13 cellular contexts compared by ENCODE assay signal in the genomic region with DNA sequence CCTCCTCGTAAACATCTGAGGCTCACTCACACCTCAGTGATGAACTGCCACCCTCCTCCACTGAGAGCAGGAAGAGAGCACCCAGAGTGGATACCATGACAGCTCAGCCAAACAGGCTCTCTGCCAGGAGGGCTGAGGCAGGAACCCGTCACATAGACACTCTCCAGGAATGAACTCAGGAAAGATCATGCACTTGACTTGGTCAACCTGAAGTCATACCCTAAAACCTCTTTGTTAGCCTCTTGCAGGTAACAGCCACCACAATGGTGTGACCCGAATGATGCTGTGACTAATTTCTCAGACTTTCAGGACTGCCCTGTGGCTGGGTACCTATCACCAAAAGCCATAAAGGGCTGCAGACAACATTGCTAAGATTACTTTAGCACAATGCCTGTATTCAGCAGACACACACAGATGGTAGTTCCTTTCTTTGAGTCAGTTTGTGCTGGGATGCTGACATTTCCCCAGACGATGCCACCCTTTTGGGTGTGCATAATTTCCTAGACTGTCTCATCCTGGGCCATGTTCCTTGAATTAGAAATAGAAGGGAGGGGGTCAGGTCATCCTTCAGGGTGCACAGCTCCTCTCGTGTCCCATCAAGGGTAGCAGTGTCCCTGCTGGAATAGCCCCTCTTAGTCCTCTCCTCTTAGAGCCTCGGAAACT. TPM values are rescaled to one million over a fixed set of nuclear protein-coding genes. Genes with fewer than 3 reads are reported as not detected.
DNase-seq lines count a peak whose midpoint lies in the region; ATAC-seq and TF ChIP-seq lines count a peak whose summit lies in the region.
"Had no signal": no experiment of that assay in that cellular context is flagged by ENCODE, and none has a peak within 500 bp of the region (broad histone marks: within the 10 kb centered on the region; RNA-seq: fewer than 3 reads in every experiment).

No MANE protein-coding gene starts in this region.

- DNase-seq in A172 (ENCODE audit: low spot score) = peak; percentile 57
- DNase-seq in fibroblast of mammary gland (ENCODE audit: low read depth) = peak; percentile 10
- DNase-seq in DMS53 treated with DMSO at 0.1 percent for 48 hours (lab: John Stamatoyannopoulos, UW; ENCODE audit: unreplicated experiment) = no peak
- DNase-seq in NCI-H446 (lab: John Stamatoyannopoulos, UW) = no peak
- DNase-seq in NCI-H1092 treated with DMSO at 0.1 percent for 48 hours (lab: John Stamatoyannopoulos, UW) = no peak
- DNase-seq in NCI-H2107 treated with DMSO at 0.1 percent for 48 hours (lab: John Stamatoyannopoulos, UW; ENCODE audit: unreplicated experiment) = no peak
- DNase-seq: activated gamma-delta T cell; cortex of kidney; NCI-H187; stimulated activated naive CD4-positive, alpha-beta T cell had no signal

- H3K4me3 ChIP-seq in fibroblast of mammary gland (ENCODE audit: control insufficient read depth, low read depth, low read length) = no peak overlapping the region

- no peak for TF ChIP-seq CTCF in fibroblast of mammary gland (conservative IDR thresholded peaks at IDR 0.05; ENCODE audit: control insufficient read depth, insufficient read depth, low read depth, low read length)

- ATAC-seq in GM18861 (IDR thresholded peaks at IDR 0.05; ENCODE audit: unreplicated experiment) (peak; percentile 63), HG03558 (IDR thresholded peaks at IDR 0.05; ENCODE audit: extremely low read depth, unreplicated experiment) (peak; percentile 48)

RNA-seq across cellular contexts. Expression of gene CX3CR1, which starts 30.3 kb away (rescaled TPM):
- total RNA-seq in A172 (2014; rRNA removed; shearing (Covaris generic)) = not detected in 2 replicates
- total RNA-seq: HT-29 had no signal

RNA-seq across cellular contexts. Expression of gene XIRP1, which starts 57.2 kb away (rescaled TPM):
- total RNA-seq in A172 (2014; rRNA removed; shearing (Covaris generic)) = not detected in 2 replicates
- total RNA-seq: HT-29 had no signal

Comparison
In these comparisons a context has a peak if more than half of its experiments do, and no peak if none do; other contexts are left out.
1. DNase-seq: peak in A172 (single experiment) and fibroblast of mammary gland (single experiment); none in DMS53 treated with DMSO at 0.1 percent for 48 hours (single experiment), NCI-H446 (0 of 2), NCI-H1092 treated with DMSO at 0.1 percent for 48 hours (single experiment) and NCI-H2107 treated with DMSO at 0.1 percent for 48 hours (single experiment).